In the genomic region with DNA sequence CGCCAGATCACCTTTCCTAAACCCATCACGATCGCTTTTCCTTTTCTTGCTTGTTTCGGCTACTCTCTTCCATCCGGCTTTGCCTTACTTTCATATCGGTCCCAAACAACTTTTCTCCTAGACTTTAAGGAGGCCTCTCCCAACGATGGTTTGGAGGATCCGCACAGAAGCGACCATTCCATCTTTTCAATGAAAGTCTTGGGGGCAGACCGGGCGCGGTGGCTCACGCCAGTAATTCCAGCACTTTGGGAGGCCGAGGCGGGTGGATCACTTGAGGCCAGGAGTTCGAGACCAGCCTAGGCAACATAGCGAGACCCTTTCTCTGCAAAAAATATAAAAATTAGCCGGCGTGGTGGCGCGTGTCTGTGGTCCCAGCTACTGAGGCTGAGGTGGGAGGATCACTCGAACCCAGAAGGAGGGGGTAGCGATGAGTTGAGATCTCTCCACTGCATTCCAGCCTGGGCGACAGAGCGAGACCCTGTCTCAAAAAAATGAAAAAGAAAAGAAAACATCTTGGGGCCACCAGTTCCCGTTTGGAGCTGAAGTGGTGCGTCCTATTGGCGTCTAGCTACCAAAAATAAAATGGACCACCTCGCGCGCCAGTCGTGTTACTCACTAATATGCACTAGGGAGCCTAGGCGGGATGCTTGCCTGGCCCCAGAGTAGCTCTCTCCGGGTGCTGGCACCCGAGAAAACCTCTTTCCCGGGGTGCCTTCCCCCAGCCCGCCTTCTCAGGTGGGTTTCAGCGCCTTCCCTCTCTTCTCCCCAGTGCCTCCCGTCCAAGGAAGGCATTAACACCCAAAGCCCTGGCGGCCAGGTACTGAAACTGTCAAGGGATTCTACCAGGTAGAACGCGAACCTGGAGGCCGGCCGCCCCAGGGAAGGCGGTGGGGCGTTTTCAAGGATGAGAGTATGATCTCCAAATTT, we compare ENCODE assay signal across 8 cellular contexts. TPM values are rescaled to one million over a fixed set of nuclear protein-coding genes. Genes with fewer than 3 reads are reported as not detected.
A peak's percentile ranks its signal among the peaks of the same experiment; 100 is the strongest.
DNase-seq lines count a peak whose midpoint lies in the region; ATAC-seq, FAIRE-seq and TF ChIP-seq lines count a peak whose summit lies in the region.

No MANE protein-coding gene starts in this region.

- H3K36me3 ChIP-seq in H1 (ENCODE audit: control insufficient read depth in 2 of 4, insufficient read depth in 4 of 4, low read length in 3 of 4) = no peaks in the 10 kb centered on the region; a peak in 1 of 8 replicates

- TF ChIP-seq CTCF in H1 (IDR thresholded peaks at IDR 0.05; ENCODE audit: control extremely low read depth in 1 of 3, insufficient read depth in 1 of 3, low read depth in 1 of 3, low read length in 3 of 3) = peak; percentile 51 to 66 (median 58)

- no peaks in the 10 kb centered on the region for H3K9me3 ChIP-seq in H1 (ENCODE audit: insufficient read depth in 2 of 2, low read depth in 1 of 2, low read length in 1 of 2)

- no peak for TF ChIP-seq POLR2A in H1 (IDR thresholded peaks at IDR 0.05; ENCODE audit: control extremely low read depth in 1 of 2, low read depth in 2 of 2, low read length in 2 of 2)

- H2AFZ ChIP-seq in H1 (ENCODE audit: low read length) = peak overlapping the region; percentile 72

- 3% methylated on average over 40 of the region's 46 CpGs; no CpG with 5 or more reads in 1 of the 2 experiments for WGBS in H1 (ENCODE audit: extremely low coverage in 1 of 2, insufficient coverage in 1 of 2, insufficient read length in 1 of 2, insufficient replicate concordance in 2 of 2, low coverage in 1 of 2, low lambda C conversion rate in 2 of 2, missing lambda C conversion rate in 1 of 2), 2 experiments

- H3K79me2 ChIP-seq in H1 (ENCODE audit: control insufficient read depth in 1 of 2, insufficient read depth in 2 of 2, low read length in 2 of 2) = peaks cover 0 to 35% of the 10 kb centered on the region in 2 experiments; a peak in 3 of 4 replicates

- no peak overlapping the region for H3K27ac ChIP-seq in H1 (ENCODE audit: low read depth, low read length)

- H3K4me2 ChIP-seq in H1 (ENCODE audit: insufficient read depth in 1 of 2, low read depth in 2 of 2, low read length in 2 of 2) = peak overlapping the region; percentile 86 to 93

- H3K36me3 Mint-ChIP-seq in naive B cell = no peaks in the 10 kb centered on the region
- peaks cover 3 to 5% of the 10 kb centered on the region in 2 donors for H3K36me3 Mint-ChIP-seq in stimulated activated naive B cell treated with anti-CD40 and anti-IgM and Interleukin-4, amounts not matched to agents 10 μg/mL and 1 μg/mL and 100 μg/mL, for 72 hours

- H3K4me1 Mint-ChIP-seq in naive B cell = peaks cover 20 to 46% (median 36%) of the 10 kb centered on the region in 3 donors
- H3K4me1 Mint-ChIP-seq in stimulated activated naive B cell treated with anti-CD40 and anti-IgM and Interleukin-4, amounts not matched to agents 10 μg/mL and 1 μg/mL and 100 μg/mL, for 72 hours = peaks cover 16 to 30% of the 10 kb centered on the region in 2 donors

- H2AK5ac ChIP-seq in H1 (ENCODE audit: low read depth, low read length) = no peak overlapping the region

- peak overlapping the region; percentile 93 to 100 (median 98) for H3K27ac Mint-ChIP-seq in naive B cell
- peak overlapping the region; percentile 99 for H3K27ac Mint-ChIP-seq in stimulated activated naive B cell treated with anti-CD40 and anti-IgM and Interleukin-4, amounts not matched to agents 10 μg/mL and 1 μg/mL and 100 μg/mL, for 72 hours

- no peak overlapping the region for H2BK20ac ChIP-seq in H1 (ENCODE audit: low read length)

- H2BK15ac ChIP-seq in H1 (ENCODE audit: low read length) = no peak overlapping the region; the same call in 1 of the 2 replicates

- no peak overlapping the region for H4K8ac ChIP-seq in H1 (ENCODE audit: extremely low read depth, insufficient read depth, low read length)

- H3K4me3 Mint-ChIP-seq in naive B cell = peak overlapping the region; percentile 98 to 100 (median 100)
- peak overlapping the region; percentile 93 to 99 for H3K4me3 Mint-ChIP-seq in stimulated activated naive B cell treated with anti-CD40 and anti-IgM and Interleukin-4, amounts not matched to agents 10 μg/mL and 1 μg/mL and 100 μg/mL, for 72 hours

- no peaks in the 10 kb centered on the region for H4K20me1 ChIP-seq in H1 (replicated peaks in 1 of 2; ENCODE audit: control insufficient read depth in 1 of 2, insufficient read depth in 2 of 2, low read length in 2 of 2)

- peak overlapping the region; percentile 49; the same call in 1 of the 2 replicates for H2BK5ac ChIP-seq in H1 (ENCODE audit: low read depth, low read length)

- peak overlapping the region in 2 of 4 experiments; percentile 16 to 35; a peak in 2 of 7 replicates for H3K9ac ChIP-seq in H1 (replicated peaks in 1 of 4; ENCODE audit: extremely low read depth in 1 of 4, low read depth in 3 of 4, low read length in 3 of 4)

- H3K4me3 ChIP-seq in H1 (ENCODE audit: extremely low read depth in 1 of 4, insufficient read depth in 2 of 4, low read depth in 3 of 4, low read length in 4 of 4) = peak overlapping the region; percentile 80 to 95 (median 82)

- TF ChIP-seq EP300 in H1 (IDR thresholded peaks at IDR 0.05; ENCODE audit: borderline replicate concordance in 1 of 2, low read depth in 2 of 2, low read length in 2 of 2) = no peak

- peak overlapping the region; percentile 68 for H3K18ac ChIP-seq in H1 (ENCODE audit: extremely low read depth, low read length)

- DNase-seq in DMS79 (lab: John Stamatoyannopoulos, UW) = peak; percentile 24
- DNase-seq in NCI-H2107 (lab: John Stamatoyannopoulos, UW) = peak; percentile 6
- peak; percentile 1 to 29 for DNase-seq in activated CD8-positive, alpha-beta memory T cell treated with anti-CD3 and anti-CD28 coated beads for 1 hour (ENCODE audit: extremely low read depth in 1 of 2, low read depth in 1 of 2)
- DNase-seq in H1 (ENCODE audit: low read depth in 1 of 2, low spot score in 2 of 2) = peak in 1 of 2 experiments; percentile 78
- peak; percentile 48 for DNase-seq in naive B cell
- peak; percentile 33 for DNase-seq in stimulated activated naive B cell treated with anti-CD40 and anti-IgM and Interleukin-4, amounts not matched to agents 10 μg/mL and 1 μg/mL and 100 μg/mL, for 72 hours
- no peak for DNase-seq in GOT3 (lab: John Stamatoyannopoulos, UW)

- no peaks in the 10 kb centered on the region; a peak in 1 of 7 replicates for H3K4me1 ChIP-seq in H1 (replicated peaks in 1 of 4; ENCODE audit: control insufficient read depth in 3 of 4, insufficient read depth in 4 of 4, low read length in 3 of 4)

- no peaks in the 10 kb centered on the region for H3K79me1 ChIP-seq in H1 (ENCODE audit: low read depth, low read length)

- peak overlapping the region; percentile 42; the same call in 1 of the 2 replicates for H2BK12ac ChIP-seq in H1 (ENCODE audit: low read depth, low read length)

- ATAC-seq in GM21825 (IDR thresholded peaks at IDR 0.05; ENCODE audit: unreplicated experiment) = peak; percentile 31
- peak; percentile 21 to 24 for ATAC-seq in naive B cell (ENCODE audit: low read depth in 2 of 2)
- peak; percentile 36 to 39 for ATAC-seq in stimulated activated naive B cell treated with anti-CD40 and anti-IgM and Interleukin-4, amounts not matched to agents 10 μg/mL and 1 μg/mL and 100 μg/mL, for 72 hours (replicated peaks)

- H3K27me3 ChIP-seq in H1 (replicated peaks in 1 of 4; ENCODE audit: control insufficient read depth in 3 of 4, extremely low read depth in 1 of 4, insufficient read depth in 3 of 4, low read length in 3 of 4) = no peaks in the 10 kb centered on the region

- no peak overlapping the region for H3K14ac ChIP-seq in H1 (ENCODE audit: insufficient read length)

- H3K9me3 Mint-ChIP-seq in naive B cell = no peaks in the 10 kb centered on the region
- H3K9me3 Mint-ChIP-seq in stimulated activated naive B cell treated with anti-CD40 and anti-IgM and Interleukin-4, amounts not matched to agents 10 μg/mL and 1 μg/mL and 100 μg/mL, for 72 hours = no peaks in the 10 kb centered on the region

- no peak overlapping the region for H3K23ac ChIP-seq in H1 (ENCODE audit: insufficient read length)

- peak overlapping the region; percentile 5 for H3K56ac ChIP-seq in H1 (replicated peaks; ENCODE audit: insufficient read length, low read depth, low read length)

- peak overlapping the region; percentile 15 for H4K91ac ChIP-seq in H1 (replicated peaks; ENCODE audit: insufficient read length, low read length)

- H3K27me3 Mint-ChIP-seq in naive B cell = no peaks in the 10 kb centered on the region
- no peaks in the 10 kb centered on the region for H3K27me3 Mint-ChIP-seq in stimulated activated naive B cell treated with anti-CD40 and anti-IgM and Interleukin-4, amounts not matched to agents 10 μg/mL and 1 μg/mL and 100 μg/mL, for 72 hours

- peak; percentile 13 for FAIRE-seq in H1 (lab: Jason Lieb, UNC)

- peak overlapping the region; percentile 19 for H3K4ac ChIP-seq in H1 (replicated peaks; ENCODE audit: insufficient read length, low read depth, low read length)

- peaks cover 8% of the 10 kb centered on the region for H3K23me2 ChIP-seq in H1 (ENCODE audit: low read depth, low read length)

- TF ChIP-seq RAD21 in H1 (IDR thresholded peaks at IDR 0.05 in 1 of 2, conservative IDR thresholded peaks at IDR 0.05 in 1 of 2; ENCODE audit: low read depth in 2 of 2, low read length in 2 of 2) = peak in 1 of 2 experiments; percentile 41; a peak in 2 of 4 replicates

- peak overlapping the region; percentile 5 for H2BK120ac ChIP-seq in H1 (replicated peaks; ENCODE audit: low read depth, low read length)

- POLR2A ChIA-PET in H1 (lab: Charles Lee; ENCODE audit: partially characterized antibody) = interaction anchor here (0.8 to 2.2 kb wide), 7 partner anchors 13 to 520 kb away, joined by 3 to 21 read pairs (median 4); a partner anchor contains a TSS

- CTCF ChIA-PET in H1 (lab: Charles Lee; ENCODE audit: partially characterized antibody) = interaction anchor here (0.5 to 1.6 kb wide), 10 partner anchors 11 to 179 kb away, joined by 3 to 5 read pairs (median 4); no protein-coding TSS in a partner anchor

- H4K5ac ChIP-seq in H1 (ENCODE audit: insufficient read length, low read depth, low read length) = no peak overlapping the region

TF ChIP-seq in H1, 55 proteins besides CTCF, POLR2A, EP300 and RAD21 (continues in another document):
- TF ChIP-seq KDM4A (IDR thresholded peaks at IDR 0.05; ENCODE audit: low read depth, low read length, severe bottlenecking) (peak; percentile 81), TAF7 (optimal IDR thresholded peaks at IDR 0.05; ENCODE audit: borderline replicate concordance, low read depth, low read length) (peak; percentile 32), SAP30 (IDR thresholded peaks at IDR 0.05; ENCODE audit: insufficient read depth, insufficient replicate concordance, low read length) (no peak)

RNA-seq across cellular contexts. Expression of a gene that starts 0.8 kb away (rescaled TPM):
- total RNA-seq in H1 (2021; fragmentation: NEBNext Ultra II Directional; extraction: Animal tissue kit (Norgen Biotek cat#: 25700)) = 48.3 and 50.0 TPM in 2 replicates
- polyA plus RNA-seq in H1 (2011; rRNA removed) = 23.3 and 45.8 TPM in 2 replicates
- 29.7 TPM for polyA plus RNA-seq in H1 (2011; cell fraction: cytosol; rRNA removed)
- 21.7 TPM for polyA plus RNA-seq in H1 (2011; cell fraction: nucleus; rRNA removed)
- 28.3 to 40.9 TPM (median 32.4 TPM) in 4 replicates for polyA plus RNA-seq in H1 (2012, experiment 1 of 2)
- polyA plus RNA-seq in H1 (2012, experiment 2 of 2) = 3.2 TPM
- 41.3 TPM for polyA plus RNA-seq in H1 (2013, experiment 1 of 2)
- polyA plus RNA-seq in H1 (2013, experiment 2 of 2) = 37.0 TPM
- 45.1 and 74.4 TPM in 2 replicates for polyA minus RNA-seq in H1 (2011; rRNA and poly(A)+ RNA removed)
- polyA minus RNA-seq in H1 (2011; cell fraction: cytosol; rRNA and poly(A)+ RNA removed) = 24.5 TPM
- polyA minus RNA-seq in H1 (2011; cell fraction: nucleus; rRNA and poly(A)+ RNA removed) = 68.7 TPM
- polyA plus RNA-seq in naive B cell (ENCODE audit: low read depth in 6 of 6) = 100 to 1,000 TPM in 3 of 6 donors, 10 to 100 TPM in 3; 57.1 to 152 (median 98.9) TPM
